In the genomic region with DNA sequence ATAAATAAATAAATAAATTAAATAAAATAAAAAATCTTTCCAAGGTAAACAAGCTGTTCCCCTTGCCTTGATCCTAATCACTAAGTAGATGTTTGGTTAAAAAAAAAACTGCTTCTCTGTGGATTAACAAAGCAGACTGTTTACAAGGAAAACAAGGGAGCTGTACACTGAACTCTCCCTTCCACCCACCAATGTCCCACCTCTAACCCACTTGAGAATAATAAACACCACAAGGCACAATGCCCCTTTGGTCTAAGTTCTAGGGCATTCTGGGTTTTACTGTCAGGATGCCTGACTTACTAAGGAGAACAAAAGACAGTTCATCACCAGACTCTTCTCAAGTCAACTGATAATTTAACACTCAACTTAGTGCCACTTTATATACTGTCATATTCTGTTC, we compare ENCODE assay signal across 20 cellular contexts.
DNase-seq lines count a peak whose midpoint lies in the region; ATAC-seq and TF ChIP-seq lines count a peak whose summit lies in the region.
"Had no signal": no experiment of that assay in that cellular context is flagged by ENCODE, and none has a peak within 500 bp of the region (broad histone marks: within the 10 kb centered on the region; RNA-seq: fewer than 3 reads in every experiment).

No MANE protein-coding gene starts in this region.

- intact Hi-C loops in activated CD8-positive, alpha-beta T cell treated with anti-CD3 and anti-CD28 coated beads for 36 hours (cut with micrococcal nuclease): no loop called here

- H3K27ac ChIP-seq in mesodermal cell (ENCODE audit: low read depth, low read length, severe bottlenecking): peak overlapping the region; percentile 51
- H3K27ac ChIP-seq: C4-2B, SJSA1 had no signal

- POLR2A ChIA-PET in activated CD8-positive, alpha-beta T cell treated with anti-CD3 and anti-CD28 coated beads for 36 hours (lab: Charles Lee): no interaction called here

- H3K27ac Mint-ChIP-seq in HFFc6: peak overlapping the region; percentile 49; the same call in 1 of the 2 replicates
- H3K27ac Mint-ChIP-seq in activated CD8-positive, alpha-beta T cell treated with anti-CD3 and anti-CD28 coated beads for 36 hours: no peak overlapping the region
- H3K27ac Mint-ChIP-seq: CD8-positive, alpha-beta memory T cell had no signal

- H3K4me3 ChIP-seq in mesodermal cell (ENCODE audit: extremely low read depth, insufficient read depth, low read length, poor library complexity, severe bottlenecking): no peak overlapping the region
- H3K4me3 ChIP-seq: SJSA1 had no signal

- H3K9me3 Mint-ChIP-seq in HFFc6: no peaks in the 10 kb centered on the region
- H3K9me3 Mint-ChIP-seq in activated CD8-positive, alpha-beta T cell treated with anti-CD3 and anti-CD28 coated beads for 36 hours: no peaks in the 10 kb centered on the region

- H3K36me3 Mint-ChIP-seq in HFFc6 (ENCODE audit: low read depth): peaks cover 38% of the 10 kb centered on the region
- H3K36me3 Mint-ChIP-seq in activated CD8-positive, alpha-beta T cell treated with anti-CD3 and anti-CD28 coated beads for 36 hours (ENCODE audit: low read depth): peaks cover 2% of the 10 kb centered on the region

- no peaks in the 10 kb centered on the region; the same call in 1 of the 2 replicates for H3K27me3 Mint-ChIP-seq in HFFc6 (ENCODE audit: insufficient read depth)
- H3K27me3 Mint-ChIP-seq in activated CD8-positive, alpha-beta T cell treated with anti-CD3 and anti-CD28 coated beads for 36 hours: no peaks in the 10 kb centered on the region
- H3K27me3 Mint-ChIP-seq: CD8-positive, alpha-beta memory T cell had no signal

- no peaks in the 10 kb centered on the region for H3K9me3 ChIP-seq in mesodermal cell (ENCODE audit: control insufficient read depth, low read length)
- H3K9me3 ChIP-seq: SJSA1 had no signal

- ATAC-seq in activated CD8-positive, alpha-beta T cell treated with anti-CD3 and anti-CD28 coated beads for 36 hours: no peak
- ATAC-seq: HCT116, Right ventricle myocardium inferior had no signal

- peaks cover 30% of the 10 kb centered on the region for H3K4me1 Mint-ChIP-seq in HFFc6 (ENCODE audit: low read depth)
- H3K4me1 Mint-ChIP-seq in activated CD8-positive, alpha-beta T cell treated with anti-CD3 and anti-CD28 coated beads for 36 hours (ENCODE audit: low read depth): peaks cover 8% of the 10 kb centered on the region

- H3K36me3 ChIP-seq in mesodermal cell (ENCODE audit: control insufficient read depth, insufficient read depth, low read length): peaks cover 54% of the 10 kb centered on the region

- peak; percentile 46 for DNase-seq in COLO829 (ENCODE audit: low spot score)
- no peak for DNase-seq in HFFc6
- DNase-seq in astrocyte of the hippocampus (ENCODE audit: low read depth, low spot score): peak; percentile 11
- no peak for DNase-seq in activated CD4-positive, CD25-positive, alpha-beta regulatory T cell treated with anti-CD3 and anti-CD28 coated beads, Interleukin-2, amount 50 U/mL, for 72 hours
- DNase-seq in SW480 (ENCODE audit: low spot score): no peak
- no peak for DNase-seq in activated CD8-positive, alpha-beta T cell treated with anti-CD3 and anti-CD28 coated beads for 36 hours
- DNase-seq in NCI-H2107 treated with DMSO at 0.1 percent for 48 hours (lab: John Stamatoyannopoulos, UW; ENCODE audit: unreplicated experiment): no peak
- DNase-seq: CD8-positive, alpha-beta memory T cell; GOT3; KBM-7; NCI-H1105; NCI-H1694; NCI-H2081 treated with DMSO at 0.1 percent for 48 hours; NCI-H510A treated with DMSO at 0.1 percent for 48 hours; NCI-H774 had no signal

- no peaks in the 10 kb centered on the region for H3K4me1 ChIP-seq in mesodermal cell (ENCODE audit: control insufficient read depth, insufficient read depth, low read length, poor library complexity, severe bottlenecking)

- H3K4me3 Mint-ChIP-seq in HFFc6: no peak overlapping the region
- H3K4me3 Mint-ChIP-seq in activated CD8-positive, alpha-beta T cell treated with anti-CD3 and anti-CD28 coated beads for 36 hours: no peak overlapping the region
- H3K4me3 Mint-ChIP-seq: CD8-positive, alpha-beta memory T cell had no signal

- CTCF ChIA-PET in activated CD8-positive, alpha-beta T cell treated with anti-CD3 and anti-CD28 coated beads for 36 hours (lab: Charles Lee): interaction anchor here (1.9 kb wide), 1 partner anchor 25 kb away, joined by 4 read pairs; no protein-coding TSS in a partner anchor

- TF ChIP-seq CTCF in HFFc6 (IDR thresholded peaks at IDR 0.05): no peak
- TF ChIP-seq CTCF in activated CD8-positive, alpha-beta T cell treated with anti-CD3 and anti-CD28 coated beads for 36 hours (IDR thresholded peaks at IDR 0.05): no peak

Comparison
In these comparisons a context has a peak if more than half of its experiments do, and no peak if none do; other contexts are left out.
1. DNase-seq: peak in COLO829 (single experiment) and astrocyte of the hippocampus (single experiment); none in HFFc6 (single experiment), activated CD4-positive, CD25-positive, alpha-beta regulatory T cell treated with anti-CD3 and anti-CD28 coated beads, Interleukin-2, amount 50 U/mL, for 72 hours (single experiment), SW480 (single experiment), activated CD8-positive, alpha-beta T cell treated with anti-CD3 and anti-CD28 coated beads for 36 hours (single experiment) and NCI-H2107 treated with DMSO at 0.1 percent for 48 hours (single experiment).